In genomic region chr5:111171-111570, GRCh38 we compare ENCODE assay signal across 25 cellular contexts. TPM values are rescaled to one million over a fixed set of nuclear protein-coding genes. Genes with fewer than 3 reads are reported as not detected.
"Had no signal": no experiment of that assay in that cellular context is flagged by ENCODE, and none has a peak within 500 bp of the region (broad histone marks: within the 10 kb centered on the region; RNA-seq: fewer than 3 reads in every experiment).

No MANE protein-coding gene starts in this region.

- H3K4me1 ChIP-seq: colonic mucosa, foreskin keratinocyte, gastroesophageal sphincter, heart left ventricle, left lung, lower lobe of right lung had no signal

- H3K36me3 ChIP-seq: colonic mucosa, gastroesophageal sphincter, heart left ventricle, left lung, lower lobe of right lung had no signal

- H3K9me3 ChIP-seq: colonic mucosa, gastroesophageal sphincter, left lung, lower lobe of right lung, mucosa of descending colon had no signal

- ATAC-seq: effector memory CD8-positive, alpha-beta T cell; esophagus mucosa; foreskin keratinocyte; gastroesophageal sphincter; left lung; left ventricle myocardium superior; mucosa of descending colon had no signal

- DNase-seq: colonic mucosa; cortex of kidney; effector CD8-positive, alpha-beta T cell; effector memory CD8-positive, alpha-beta T cell; endodermal cell; erythroblast; foreskin keratinocyte; hypothalamus; immature natural killer cell; islet precursor cell; kidney; kidney glomerular epithelial cell; left lung; left ventricle myocardium superior; lower lobe of right lung; mesenchymal stem cell; mucosa of descending colon; naive B cell had no signal

- H3K27me3 ChIP-seq: colonic mucosa, foreskin keratinocyte, hepatocyte had no signal

- H3K27ac ChIP-seq: colonic mucosa, epithelial cell of prostate, foreskin keratinocyte, gastroesophageal sphincter, heart left ventricle, hepatocyte, left lung, lower lobe of right lung had no signal

- H2AFZ ChIP-seq: hepatocyte had no signal

- H3K4me2 ChIP-seq: hepatocyte had no signal

- H3K4me3 ChIP-seq: colonic mucosa, gastroesophageal sphincter, heart left ventricle, hepatocyte, left lung, lower lobe of right lung, mucosa of descending colon had no signal

RNA-seq across cellular contexts. Expression of gene PLEKHG4B, which starts 19.2 kb away (rescaled TPM):
- total RNA-seq: dermis microvascular lymphatic vessel endothelial cell, foreskin keratinocyte, left ventricle myocardium superior, mesenteric fat pad had no signal
- polyA plus RNA-seq: foreskin keratinocyte, heart left ventricle, immature natural killer cell had no signal
